11 cellular contexts compared by ENCODE assay signal in genomic region chr9:69674741-69675438, GRCh38. TPM values are rescaled to one million over a fixed set of nuclear protein-coding genes. Genes with fewer than 3 reads are reported as not detected.
A peak's percentile ranks its signal among the peaks of the same experiment; 100 is the strongest.
DNase-seq lines count a peak whose midpoint lies in the region; TF ChIP-seq lines count a peak whose summit lies in the region.
"Had no signal": no experiment of that assay in that cellular context is flagged by ENCODE, and none has a peak within 500 bp of the region (broad histone marks: within the 10 kb centered on the region; RNA-seq: fewer than 3 reads in every experiment).

No MANE protein-coding gene starts in this region.

- H3K9me3 Mint-ChIP-seq in progenitor cell of endocrine pancreas (ENCODE audit: low read depth), result no peaks in the 10 kb centered on the region
- peaks cover 0 to 3% (median 0%) of the 10 kb centered on the region in 7 donors for H3K9me3 Mint-ChIP-seq in CD14-positive monocyte
- H3K9me3 Mint-ChIP-seq: activated CD8-positive, alpha-beta T cell treated with anti-CD3 and anti-CD28 coated beads for 36 hours had no signal

- DNase-seq in AG08396 (ENCODE audit: low spot score), result peak; percentile 36
- DNase-seq in HS-5 (ENCODE audit: low read depth), result peak; percentile 86
- DNase-seq in amniotic epithelial cell (ENCODE audit: low read depth), result peak; percentile 7
- DNase-seq in iris pigment epithelial cell (ENCODE audit: low read depth), result peak; percentile 89
- DNase-seq in progenitor cell of endocrine pancreas (ENCODE audit: low spot score, unreplicated experiment), result no peak
- no peak for DNase-seq in NCI-H2196 treated with DMSO at 0.1 percent for 48 hours (lab: John Stamatoyannopoulos, UW; ENCODE audit: unreplicated experiment)
- no peak for DNase-seq in CD14-positive monocyte (ENCODE audit: low spot score)
- no peak for DNase-seq in NCI-H2081 (lab: John Stamatoyannopoulos, UW)
- DNase-seq: activated CD8-positive, alpha-beta T cell treated with anti-CD3 and anti-CD28 coated beads for 36 hours; midbrain; stomach had no signal

- H3K27ac Mint-ChIP-seq in progenitor cell of endocrine pancreas (no peak overlapping the region), CD14-positive monocyte (no peak overlapping the region)
- H3K27ac Mint-ChIP-seq: activated CD8-positive, alpha-beta T cell treated with anti-CD3 and anti-CD28 coated beads for 36 hours had no signal

- H3K27me3 Mint-ChIP-seq in progenitor cell of endocrine pancreas (peaks cover 2% of the 10 kb centered on the region), CD14-positive monocyte (ENCODE audit: low read depth in 3 of 3) (peaks cover 26 to 33% (median 30%) of the 10 kb centered on the region in 3 donors)

- TF ChIP-seq CTCF in progenitor cell of endocrine pancreas (IDR thresholded peaks at IDR 0.05; ENCODE audit: unreplicated experiment) (no peak), CD14-positive monocyte (IDR thresholded peaks at IDR 0.05) (no peak)

- H3K4me1 Mint-ChIP-seq in progenitor cell of endocrine pancreas (ENCODE audit: low read depth) (peaks cover 7% of the 10 kb centered on the region), CD14-positive monocyte (peaks cover 18% of the 10 kb centered on the region)

- H3K4me3 Mint-ChIP-seq in progenitor cell of endocrine pancreas (ENCODE audit: low read depth), result no peak overlapping the region
- H3K4me3 Mint-ChIP-seq in CD14-positive monocyte, result no peak overlapping the region
- H3K4me3 Mint-ChIP-seq: activated CD8-positive, alpha-beta T cell treated with anti-CD3 and anti-CD28 coated beads for 36 hours had no signal

- H3K36me3 Mint-ChIP-seq in progenitor cell of endocrine pancreas (ENCODE audit: insufficient read depth) (no peaks in the 10 kb centered on the region), CD14-positive monocyte (no peaks in the 10 kb centered on the region)

- intact Hi-C loops in CD14-positive monocyte (cut with micrococcal nuclease), result loop anchor here in 1 of 2 donors (10.0 kb wide), 1 partner anchor 200 kb away; no protein-coding TSS in a partner anchor

RNA-seq across cellular contexts. Expression of gene APBA1, which starts 2.7 kb away (rescaled TPM):
- 1.8 and 1.9 TPM in 2 replicates for total RNA-seq in progenitor cell of endocrine pancreas
- polyA plus RNA-seq in CD14-positive monocyte, result not detected

Comparison
In these comparisons a context has a peak if more than half of its experiments do, and no peak if none do; other contexts are left out.
1. DNase-seq: peak in AG08396 (single experiment), HS-5 (single experiment), amniotic epithelial cell (single experiment) and iris pigment epithelial cell (single experiment); none in progenitor cell of endocrine pancreas (single experiment), NCI-H2196 treated with DMSO at 0.1 percent for 48 hours (single experiment), CD14-positive monocyte (single experiment) and NCI-H2081 (0 of 2).